Comparison of ENCODE assay signal across 1 cellular context in genomic region chr15:68177747-68178146, GRCh38.
TF ChIP-seq lines count a peak whose summit lies in the region.

No MANE protein-coding gene starts in this region.

TF ChIP-seq in IMR-90, 13 proteins besides CTCF, POLR2A, EP300 and RAD21:
- no peak for TF ChIP-seq MAZ (IDR thresholded peaks at IDR 0.05; ENCODE audit: borderline replicate concordance, low read depth, low read length)
- no peak for TF ChIP-seq RCOR1 (IDR thresholded peaks at IDR 0.05; ENCODE audit: insufficient replicate concordance, low read length)
- no peak for TF ChIP-seq SMC3 (IDR thresholded peaks at IDR 0.05; ENCODE audit: low read depth, low read length)
- no peak for TF ChIP-seq MAFK (IDR thresholded peaks at IDR 0.05; ENCODE audit: low read depth, low read length)
- TF ChIP-seq ELK1 (IDR thresholded peaks at IDR 0.05; ENCODE audit: borderline replicate concordance, low read depth, low read length) = no peak
- TF ChIP-seq FOS (IDR thresholded peaks at IDR 0.05; ENCODE audit: low read depth, low read length) = no peak
- TF ChIP-seq BHLHE40 (IDR thresholded peaks at IDR 0.05; ENCODE audit: low read depth, low read length) = no peak
- TF ChIP-seq CEBPB (IDR thresholded peaks at IDR 0.05; ENCODE audit: low read depth, low read length) = no peak
- TF ChIP-seq CHD1 (IDR thresholded peaks at IDR 0.05; ENCODE audit: low read depth, low read length) = no peak
- TF ChIP-seq MXI1 (IDR thresholded peaks at IDR 0.05; ENCODE audit: borderline replicate concordance, low read depth, low read length) = no peak
- TF ChIP-seq RFX5 (IDR thresholded peaks at IDR 0.05; ENCODE audit: low read depth, low read length) = no peak
- TF ChIP-seq NFE2L2 (IDR thresholded peaks at IDR 0.05; ENCODE audit: low read depth, low read length) = no peak
- TF ChIP-seq USF2 (IDR thresholded peaks at IDR 0.05; ENCODE audit: low read depth, low read length) = no peak
